ENCODE assay signal across 17 cellular contexts in genomic region chr4:7041246-7041645, GRCh38. TPM values are rescaled to one million over a fixed set of nuclear protein-coding genes. Genes with fewer than 3 reads are reported as not detected.
A peak's percentile ranks its signal among the peaks of the same experiment; 100 is the strongest.
DNase-seq lines count a peak whose midpoint lies in the region; ATAC-seq and TF ChIP-seq lines count a peak whose summit lies in the region.
"Had no signal": no experiment of that assay in that cellular context is flagged by ENCODE, and none has a peak within 500 bp of the region (broad histone marks: within the 10 kb centered on the region; RNA-seq: fewer than 3 reads in every experiment).

No MANE protein-coding gene starts in this region.

- TF ChIP-seq RAD21 in IMR-90 (IDR thresholded peaks at IDR 0.05; ENCODE audit: low read length), result no peak

- peaks cover 18 to 39% of the 10 kb centered on the region in 2 experiments for H3K79me1 ChIP-seq in IMR-90 (ENCODE audit: low read depth in 1 of 2, low read length in 2 of 2)

- peak overlapping the region in 1 of 11 experiments; percentile 13; a peak in 1 of 22 replicates for H3K9ac ChIP-seq in BLaER1 treated with 17β-estradiol and CSF1 and Interleukin-3, amounts not matched to agents 10 nM and 100 nM
- no peak overlapping the region for H3K9ac ChIP-seq in IMR-90 (ENCODE audit: low read depth, low read length)
- no peak overlapping the region for H3K9ac ChIP-seq in mammary epithelial cell (ENCODE audit: insufficient read depth, low read length)

- no peak for DNase-seq in IMR-90
- no peak for DNase-seq in mammary epithelial cell
- no peak for DNase-seq in left lobe of liver (ENCODE audit: low spot score)
- DNase-seq in type B pancreatic cell (ENCODE audit: extremely low spot score, unreplicated experiment), result no peak
- DNase-seq in amniotic stem cell (lab: John Stamatoyannopoulos, UW), result no peak
- DNase-seq: foreskin melanocyte; H9; KBM-7; left cardiac atrium; NCI-H446 treated with DMSO at 0.1 percent for 48 hours; Right ventricle myocardium superior; stimulated activated CD4-positive, alpha-beta T cell treated with anti-CD3 and anti-CD28 coated beads, Interleukin-4, amount 100 ng/mL, for 24 hours had no signal

- no peak overlapping the region for H3K56ac ChIP-seq in IMR-90 (ENCODE audit: extremely low read depth, insufficient read depth, low read length)

- H3K18ac ChIP-seq in IMR-90 (ENCODE audit: low read depth, low read length), result no peak overlapping the region

- H3K4me3 ChIP-seq in BLaER1 treated with 17β-estradiol and CSF1 and Interleukin-3, amounts not matched to agents 10 nM and 100 nM, result 0 out of 20 replicates have a peak overlapping the region, but pooled peaks of 1 of the 10 experiments have one; percentile 71
- H3K4me3 ChIP-seq in IMR-90 (ENCODE audit: insufficient read depth, low read depth, low read length) (no peak overlapping the region), mammary epithelial cell (replicated peaks in 1 of 3; ENCODE audit: insufficient read depth in 1 of 3, low read depth in 2 of 3, low read length in 3 of 3) (no peak overlapping the region)

- no peak overlapping the region for H3K4ac ChIP-seq in IMR-90 (ENCODE audit: low read depth, low read length)

- no peak overlapping the region for H4K8ac ChIP-seq in IMR-90 (ENCODE audit: low read depth in 2 of 2, low read length in 2 of 2)

- H2BK20ac ChIP-seq in IMR-90 (ENCODE audit: low read depth, low read length), result no peak overlapping the region

- no peak for ATAC-seq in IMR-90 (ENCODE audit: low read depth)
- ATAC-seq in left lobe of liver, result no peak
- no peak for ATAC-seq in GM19467 (IDR thresholded peaks at IDR 0.05; ENCODE audit: unreplicated experiment)
- ATAC-seq: left cardiac atrium had no signal

- H3K9me3 Mint-ChIP-seq in nephron (no peaks in the 10 kb centered on the region), type B pancreatic cell (no peaks in the 10 kb centered on the region)
- H3K9me3 Mint-ChIP-seq: H9 had no signal

- H4K20me1 ChIP-seq in BLaER1 treated with 17β-estradiol and CSF1 and Interleukin-3, amounts not matched to agents 10 nM and 100 nM, result peaks cover 19 to 50% (median 38%) of the 10 kb centered on the region in 11 experiments
- H4K20me1 ChIP-seq in IMR-90 (ENCODE audit: insufficient read depth, low read length), result peaks cover 24% of the 10 kb centered on the region
- no peaks in the 10 kb centered on the region for H4K20me1 ChIP-seq in mammary epithelial cell (ENCODE audit: insufficient read depth, low read length)

- no peaks in the 10 kb centered on the region for H3K9me3 ChIP-seq in BLaER1 treated with 17β-estradiol and CSF1 and Interleukin-3, amounts not matched to agents 10 nM and 100 nM (replicated peaks in 1 of 11)
- no peaks in the 10 kb centered on the region for H3K9me3 ChIP-seq in IMR-90 (ENCODE audit: control insufficient read depth, insufficient read depth, low read length)
- H3K9me3 ChIP-seq in mammary epithelial cell (replicated peaks; ENCODE audit: insufficient read depth, low read length), result no peaks in the 10 kb centered on the region
- H3K9me3 ChIP-seq: vagina had no signal

- no peaks in the 10 kb centered on the region for H3K36me3 Mint-ChIP-seq in nephron (ENCODE audit: low read depth)
- no peaks in the 10 kb centered on the region for H3K36me3 Mint-ChIP-seq in type B pancreatic cell

- H2AK5ac ChIP-seq in IMR-90 (ENCODE audit: low read depth, low read length), result no peak overlapping the region

- H3K27me3 ChIP-seq in BLaER1 treated with 17β-estradiol and CSF1 and Interleukin-3, amounts not matched to agents 10 nM and 100 nM, result peaks cover 0 to 15% (median 9%) of the 10 kb centered on the region in 11 experiments; a peak in 11 of 22 replicates
- H3K27me3 ChIP-seq in IMR-90 (ENCODE audit: control insufficient read depth, insufficient read depth, low read length) (no peaks in the 10 kb centered on the region), mammary epithelial cell (ENCODE audit: insufficient read depth, low read length) (no peaks in the 10 kb centered on the region)
- H3K27me3 ChIP-seq: vagina had no signal

- no peak overlapping the region for H4K91ac ChIP-seq in IMR-90 (ENCODE audit: insufficient read depth, low read depth, low read length)

- H4K5ac ChIP-seq in IMR-90 (ENCODE audit: low read depth, low read length), result no peak overlapping the region

- no peak overlapping the region for H2BK120ac ChIP-seq in IMR-90 (ENCODE audit: low read depth, low read length)

- peaks cover 9% of the 10 kb centered on the region for H3K9me1 ChIP-seq in IMR-90 (ENCODE audit: insufficient read depth, low read length)

- H2AK9ac ChIP-seq in IMR-90 (replicated peaks; ENCODE audit: low read depth, low read length, poor library complexity), result no peak overlapping the region

- peaks cover 28% of the 10 kb centered on the region for H3K79me2 ChIP-seq in mammary epithelial cell (ENCODE audit: insufficient read depth, low read length)

- intact Hi-C loops in IMR-90 (cut with micrococcal nuclease) (loop anchor here (5.0 kb wide), 1 partner anchor 54 kb away; no protein-coding TSS in a partner anchor), mammary epithelial cell (cut with micrococcal nuclease) (no loop called here)

- no peak for TF ChIP-seq CTCF in IMR-90 (conservative IDR thresholded peaks at IDR 0.05; ENCODE audit: low read depth, low read length)
- no peak for TF ChIP-seq CTCF in mammary epithelial cell (conservative IDR thresholded peaks at IDR 0.05 in 1 of 2, IDR thresholded peaks at IDR 0.05 in 1 of 2; ENCODE audit: extremely low read depth in 1 of 2, insufficient read depth in 1 of 2, low read depth in 1 of 2, low read length in 2 of 2)
- TF ChIP-seq CTCF in nephron (IDR thresholded peaks at IDR 0.05; ENCODE audit: unreplicated experiment in 3 of 3), result no peak
- no peak for TF ChIP-seq CTCF in type B pancreatic cell (conservative IDR thresholded peaks at IDR 0.05)

- H3K4me1 Mint-ChIP-seq in nephron, result peaks cover 31% of the 10 kb centered on the region
- peaks cover 28% of the 10 kb centered on the region for H3K4me1 Mint-ChIP-seq in type B pancreatic cell (ENCODE audit: unreplicated experiment)

- no peak for TF ChIP-seq POLR2A in IMR-90 (IDR thresholded peaks at IDR 0.05; ENCODE audit: low read depth, low read length)

- POLR2A ChIA-PET in IMR-90 (lab: Charles Lee; ENCODE audit: unreplicated experiment), result interaction anchor here (0.6 kb wide), 1 partner anchor 27 kb away, joined by 4 read pairs; the partner anchor contains the start of gene GRPEL1

- dilution Hi-C loops in IMR-90 (cut with HindIII; ENCODE audit: low sequenced_read_pairs, unreplicated experiment), result no loop called here
- dilution Hi-C loops in mammary epithelial cell (cut with HindIII; ENCODE audit: low sequenced_read_pairs), result no loop called here

- no peak overlapping the region for H3K14ac ChIP-seq in IMR-90 (replicated peaks; ENCODE audit: low read depth, low read length)

- no peak overlapping the region for H2BK15ac ChIP-seq in IMR-90 (ENCODE audit: low read depth, low read length)

- H3K4me2 ChIP-seq in BLaER1 treated with 17β-estradiol and CSF1 and Interleukin-3, amounts not matched to agents 10 nM and 100 nM, result peak overlapping the region in 7 of 11 experiments; percentile 94 to 98 (median 95); a peak in 12 of 22 replicates
- no peak overlapping the region for H3K4me2 ChIP-seq in IMR-90 (ENCODE audit: low read depth, low read length)
- H3K4me2 ChIP-seq in mammary epithelial cell (ENCODE audit: insufficient read depth, low read depth, low read length), result no peak overlapping the region

- no peak overlapping the region for H2BK5ac ChIP-seq in IMR-90 (ENCODE audit: low read depth, low read length, poor library complexity, severe bottlenecking)

- WGBS in IMR-90 (ENCODE audit: extremely low coverage in 2 of 2, insufficient read length in 1 of 2), 2 experiments, result 97% methylated on average over 10 of the region's 19 CpGs; no CpG with 5 or more reads in 1 of the 2 experiments
- WGBS in mammary epithelial cell (ENCODE audit: low coverage, missing lambda C conversion rate), result 96% methylated on average over 19 of the region's 19 CpGs

- no peak overlapping the region for H3K27ac Mint-ChIP-seq in nephron
- no peak overlapping the region for H3K27ac Mint-ChIP-seq in type B pancreatic cell
- H3K27ac Mint-ChIP-seq: H9 had no signal

- peaks cover 32 to 42% (median 37%) of the 10 kb centered on the region in 10 experiments for H3K4me1 ChIP-seq in BLaER1 treated with 17β-estradiol and CSF1 and Interleukin-3, amounts not matched to agents 10 nM and 100 nM
- H3K4me1 ChIP-seq in IMR-90 (ENCODE audit: control insufficient read depth, insufficient read depth, low read length) (peaks cover 18% of the 10 kb centered on the region), mammary epithelial cell (ENCODE audit: insufficient read depth, low read length) (peaks cover 20% of the 10 kb centered on the region)

- H2AFZ ChIP-seq in IMR-90 (replicated peaks; ENCODE audit: low read length, poor library complexity), result no peak overlapping the region
- no peak overlapping the region for H2AFZ ChIP-seq in mammary epithelial cell (ENCODE audit: low read depth, low read length)

- H3K23ac ChIP-seq in IMR-90 (ENCODE audit: low read depth, low read length), result peak overlapping the region; percentile 43; the same call in 1 of the 2 replicates

- BruUV-seq in IMR-90 (replicated peaks; lab: Mats Ljungman, UMichigan), result no TSS peak
- TSS peak; percentile 64 for BruUV-seq in mammary epithelial cell (replicated peaks; lab: Mats Ljungman, UMichigan)

- CTCF ChIA-PET in IMR-90 (lab: Yijun Ruan, JAX), result no interaction called here
- CTCF ChIA-PET in mammary epithelial cell (lab: Charles Lee; ENCODE audit: low non-redundant PET), result no interaction called here

- no peak overlapping the region for H3K27ac ChIP-seq in BLaER1 treated with 17β-estradiol and CSF1 and Interleukin-3, amounts not matched to agents 10 nM and 100 nM
- no peak overlapping the region for H3K27ac ChIP-seq in IMR-90 (ENCODE audit: insufficient read depth, low read length)
- no peak overlapping the region for H3K27ac ChIP-seq in mammary epithelial cell (ENCODE audit: insufficient read depth, low read depth, low read length)
- H3K27ac ChIP-seq: HL-60 had no signal

- H3K4me3 Mint-ChIP-seq in nephron, result peak overlapping the region; percentile 90 to 93 (median 90)
- no peak overlapping the region for H3K4me3 Mint-ChIP-seq in type B pancreatic cell

- in situ Hi-C loops in IMR-90 (cut with MboI; ENCODE audit: low sequenced_read_pairs), result no loop called here
- in situ Hi-C loops in mammary epithelial cell (cut with MboI; ENCODE audit: low sequenced_read_pairs in 2 of 2), result no loop called here

- peaks cover 12% of the 10 kb centered on the region for H3K27me3 Mint-ChIP-seq in nephron (ENCODE audit: low read depth)
- peaks cover 10% of the 10 kb centered on the region for H3K27me3 Mint-ChIP-seq in type B pancreatic cell

- H3K36me3 ChIP-seq in BLaER1 treated with 17β-estradiol and CSF1 and Interleukin-3, amounts not matched to agents 10 nM and 100 nM, result no peaks in the 10 kb centered on the region
- H3K36me3 ChIP-seq in IMR-90 (ENCODE audit: control insufficient read depth, insufficient read depth, low read length) (no peaks in the 10 kb centered on the region), mammary epithelial cell (ENCODE audit: insufficient read depth, low read length) (no peaks in the 10 kb centered on the region)
- H3K36me3 ChIP-seq: vagina had no signal

RNA-seq across cellular contexts. Expression of gene TADA2B, which starts 1.9 kb away (rescaled TPM):
- total RNA-seq in IMR-90 (2012; rRNA removed) (6.1 and 8.1 TPM in 2 replicates), mammary epithelial cell (10 to 100 TPM; 13.3 to 17.2 TPM), left lobe of liver (18.6 TPM), type B pancreatic cell (ENCODE audit: low replicate concordance) (21.7 and 23.1 TPM in 2 replicates)
- polyA plus RNA-seq in IMR-90 (2012; rRNA removed) (8.1 and 8.6 TPM in 2 replicates), mammary epithelial cell (6.7 TPM)
- polyA plus RNA-seq in IMR-90 (2012; cell fraction: cytosol; rRNA removed), result 5.2 and 6.9 TPM in 2 replicates
- polyA plus RNA-seq in IMR-90 (2012; cell fraction: nucleus; rRNA removed; ENCODE audit: low replicate concordance), result 5.7 and 6.6 TPM in 2 replicates
- polyA minus RNA-seq in mammary epithelial cell, result 9.5 TPM

RNA-seq across cellular contexts. Expression of gene GRPEL1, which starts 26.6 kb away (rescaled TPM):
- 33.0 and 48.6 TPM in 2 replicates for total RNA-seq in IMR-90 (2012; rRNA removed)
- polyA plus RNA-seq in IMR-90 (2012; rRNA removed), result 32.0 and 33.9 TPM in 2 replicates
- 9.0 and 14.6 TPM in 2 replicates for polyA plus RNA-seq in IMR-90 (2012; cell fraction: cytosol; rRNA removed)
- polyA plus RNA-seq in IMR-90 (2012; cell fraction: nucleus; rRNA removed; ENCODE audit: low replicate concordance), result 5.0 and 19.1 TPM in 2 replicates
- total RNA-seq in mammary epithelial cell, result 10 to 100 TPM; 18.5 to 66.1 TPM
- 60.2 TPM for polyA plus RNA-seq in mammary epithelial cell
- polyA minus RNA-seq in mammary epithelial cell, result 77.2 TPM
- total RNA-seq in left lobe of liver, result 37.3 TPM
- 28.4 and 31.4 TPM in 2 replicates for total RNA-seq in type B pancreatic cell (ENCODE audit: low replicate concordance)

Comparison
In these comparisons a context has a peak if more than half of its experiments do, and no peak if none do; other contexts are left out.
1. H3K4me2 ChIP-seq: peak in BLaER1 treated with 17β-estradiol and CSF1 and Interleukin-3, amounts not matched to agents 10 nM and 100 nM (7 of 11); none in IMR-90 (single experiment) and mammary epithelial cell (single experiment).